Comparison of ENCODE assay signal across 10 cellular contexts in genomic region chr20:45052698-45053440, GRCh38. TPM values are rescaled to one million over a fixed set of nuclear protein-coding genes. Genes with fewer than 3 reads are reported as not detected.
DNase-seq lines count a peak whose midpoint lies in the region; ATAC-seq, FAIRE-seq and TF ChIP-seq lines count a peak whose summit lies in the region.
"Had no signal": no experiment of that assay in that cellular context is flagged by ENCODE, and none has a peak within 500 bp of the region (broad histone marks: within the 10 kb centered on the region; RNA-seq: fewer than 3 reads in every experiment).

No MANE protein-coding gene starts in this region.

- no peaks in the 10 kb centered on the region for H3K36me3 ChIP-seq in Caco-2 (ENCODE audit: control insufficient read depth, insufficient read depth, low read length)

- ATAC-seq in HG03175 (IDR thresholded peaks at IDR 0.05; ENCODE audit: unreplicated experiment) (peak; percentile 47), HG02610 (IDR thresholded peaks at IDR 0.05; ENCODE audit: unreplicated experiment) (no peak)

- no peak overlapping the region for H3K4me3 Mint-ChIP-seq in activated T-helper 1 cell treated with anti-CD3 and anti-CD28 coated beads, Interleukin-12 subunit alpha, Interleukin-12 subunit beta, Interleukin-2, Interleukin-4 antibody, amounts not matched to agents 30 ng/mL and 10 ng/mL and 1 ng/mL, durations not matched to agents 14 hours and 24 hours and 36 hours
- H3K4me3 Mint-ChIP-seq in Caco-2 (ENCODE audit: unreplicated experiment), result no peak overlapping the region

- H3K4me1 Mint-ChIP-seq in activated T-helper 1 cell treated with anti-CD3 and anti-CD28 coated beads, Interleukin-12 subunit alpha, Interleukin-12 subunit beta, Interleukin-2, Interleukin-4 antibody, amounts not matched to agents 30 ng/mL and 10 ng/mL and 1 ng/mL, durations not matched to agents 14 hours and 24 hours and 36 hours (ENCODE audit: low read depth), result peaks cover 62% of the 10 kb centered on the region
- no peaks in the 10 kb centered on the region for H3K4me1 Mint-ChIP-seq in Caco-2 (ENCODE audit: low read depth, unreplicated experiment)

- H3K9me3 ChIP-seq in Caco-2, result no peaks in the 10 kb centered on the region
- H3K9me3 ChIP-seq: SJCRH30 had no signal

- H3K36me3 Mint-ChIP-seq in activated T-helper 1 cell treated with anti-CD3 and anti-CD28 coated beads, Interleukin-12 subunit alpha, Interleukin-12 subunit beta, Interleukin-2, Interleukin-4 antibody, amounts not matched to agents 30 ng/mL and 10 ng/mL and 1 ng/mL, durations not matched to agents 14 hours and 24 hours and 36 hours (ENCODE audit: low read depth), result peaks cover 45% of the 10 kb centered on the region
- peaks cover 20% of the 10 kb centered on the region for H3K36me3 Mint-ChIP-seq in Caco-2 (ENCODE audit: insufficient read depth, unreplicated experiment)

- H3K27ac Mint-ChIP-seq in activated T-helper 1 cell treated with anti-CD3 and anti-CD28 coated beads, Interleukin-12 subunit alpha, Interleukin-12 subunit beta, Interleukin-2, Interleukin-4 antibody, amounts not matched to agents 30 ng/mL and 10 ng/mL and 1 ng/mL, durations not matched to agents 14 hours and 24 hours and 36 hours, result peak overlapping the region; percentile 73
- no peak overlapping the region for H3K27ac Mint-ChIP-seq in Caco-2 (ENCODE audit: unreplicated experiment)

- DNase-seq in GM12891 (ENCODE audit: insufficient read length, low spot score) (peak; percentile 26), lung microvascular endothelial cell (ENCODE audit: low read depth in 2 of 2) (peak; percentile 7 to 11), Caco-2 (no peak), GOT3 (lab: John Stamatoyannopoulos, UW) (no peak)
- DNase-seq in activated T-helper 1 cell treated with anti-CD3 and anti-CD28 coated beads, Interleukin-12 subunit alpha, Interleukin-12 subunit beta, Interleukin-2, Interleukin-4 antibody, amounts not matched to agents 30 ng/mL and 10 ng/mL and 1 ng/mL, durations not matched to agents 14 hours and 24 hours and 36 hours (ENCODE audit: low spot score), result no peak
- DNase-seq in effector CD4-positive, alpha-beta T cell, result no peak
- DNase-seq: left cardiac atrium had no signal

- no peak overlapping the region for H3K4me3 ChIP-seq in Caco-2 (ENCODE audit: low read depth, low read length)
- H3K4me3 ChIP-seq: SJCRH30 had no signal

- no peaks in the 10 kb centered on the region for H3K27me3 ChIP-seq in Caco-2 (replicated peaks; ENCODE audit: control insufficient read depth, insufficient read depth, low read length)
- H3K27me3 ChIP-seq: SJCRH30 had no signal

- H3K9me3 Mint-ChIP-seq in activated T-helper 1 cell treated with anti-CD3 and anti-CD28 coated beads, Interleukin-12 subunit alpha, Interleukin-12 subunit beta, Interleukin-2, Interleukin-4 antibody, amounts not matched to agents 30 ng/mL and 10 ng/mL and 1 ng/mL, durations not matched to agents 14 hours and 24 hours and 36 hours, result no peaks in the 10 kb centered on the region
- no peaks in the 10 kb centered on the region for H3K9me3 Mint-ChIP-seq in Caco-2 (ENCODE audit: unreplicated experiment)

- intact Hi-C loops in activated T-helper 1 cell treated with anti-CD3 and anti-CD28 coated beads, Interleukin-12 subunit alpha, Interleukin-12 subunit beta, Interleukin-2, Interleukin-4 antibody, amounts not matched to agents 30 ng/mL and 10 ng/mL and 1 ng/mL, durations not matched to agents 14 hours and 24 hours and 36 hours (cut with micrococcal nuclease), result loop anchor here (1.0 kb wide), 1 partner anchor 9 kb away; no protein-coding TSS in a partner anchor
- intact Hi-C loops in Caco-2 (cut with micrococcal nuclease; ENCODE audit: unreplicated experiment), result no loop called here

- TF ChIP-seq CTCF in Caco-2 (IDR thresholded peaks at IDR 0.05; ENCODE audit: insufficient read depth in 1 of 2, low read depth in 1 of 2, low read length in 1 of 2, severe bottlenecking in 1 of 2, unreplicated experiment in 1 of 2), result no peak

- H3K4me1 ChIP-seq in Caco-2, result no peaks in the 10 kb centered on the region

- no peaks in the 10 kb centered on the region for H3K27me3 Mint-ChIP-seq in activated T-helper 1 cell treated with anti-CD3 and anti-CD28 coated beads, Interleukin-12 subunit alpha, Interleukin-12 subunit beta, Interleukin-2, Interleukin-4 antibody, amounts not matched to agents 30 ng/mL and 10 ng/mL and 1 ng/mL, durations not matched to agents 14 hours and 24 hours and 36 hours (ENCODE audit: insufficient read depth)
- H3K27me3 Mint-ChIP-seq in Caco-2 (ENCODE audit: insufficient read depth, unreplicated experiment), result no peaks in the 10 kb centered on the region

- TF ChIP-seq POLR2A in GM12891 (IDR thresholded peaks at IDR 0.05; ENCODE audit: low read depth, low read length), result no peak

- CTCF ChIA-PET in Caco-2 (lab: Charles Lee), result interaction anchor here (0.6 to 3.5 kb wide), 3 partner anchors 9 to 248 kb away, joined by 7 to 15 read pairs (median 8); no protein-coding TSS in a partner anchor

- FAIRE-seq in GM12891 (lab: Jason Lieb, UNC), result peak; percentile 76

- POLR2A ChIA-PET in Caco-2 (lab: Charles Lee), result no interaction called here

- BruUV-seq in Caco-2 (replicated peaks; lab: Mats Ljungman, UMichigan), result no TSS peak

TF ChIP-seq in GM12891, 5 proteins besides CTCF, POLR2A, EP300 and RAD21:
- TF ChIP-seq SPI1 (IDR thresholded peaks at IDR 0.05; ENCODE audit: low read depth, low read length) (0 out of 2 replicates have a peak, but pooled peaks have one; percentile 16), POU2F2 (IDR thresholded peaks at IDR 0.05; ENCODE audit: low read depth, low read length) (no peak)

RNA-seq across cellular contexts. Expression of gene KCNS1, which starts 48.1 kb away (rescaled TPM):
- not detected for polyA plus RNA-seq in GM12891 (2012; ENCODE audit: low read depth, missing spikeins)
- 0.49 and 0.51 TPM in 2 replicates for total RNA-seq in activated T-helper 1 cell treated with anti-CD3 and anti-CD28 coated beads, Interleukin-12 subunit alpha, Interleukin-12 subunit beta, Interleukin-2, Interleukin-4 antibody, amounts not matched to agents 30 ng/mL and 10 ng/mL and 1 ng/mL, durations not matched to agents 14 hours and 24 hours and 36 hours
- total RNA-seq in lung microvascular endothelial cell (under 0.01 and 0.40 TPM in 2 replicates), Caco-2 (2022) (0.09 TPM in 1 of 2 replicates, not detected in the other)
- total RNA-seq: SJCRH30 had no signal

Comparison
In these comparisons a context has a peak if more than half of its experiments do, and no peak if none do; other contexts are left out.
1. DNase-seq: peak in GM12891 (single experiment) and lung microvascular endothelial cell (2 of 2); none in activated T-helper 1 cell treated with anti-CD3 and anti-CD28 coated beads, Interleukin-12 subunit alpha, Interleukin-12 subunit beta, Interleukin-2, Interleukin-4 antibody, amounts not matched to agents 30 ng/mL and 10 ng/mL and 1 ng/mL, durations not matched to agents 14 hours and 24 hours and 36 hours (single experiment), effector CD4-positive, alpha-beta T cell (single experiment), Caco-2 (0 of 2) and GOT3 (single experiment).